ENCODE assay signal across 8 cellular contexts in genomic region chr19:35642798-35643254, GRCh38. TPM values are rescaled to one million over a fixed set of nuclear protein-coding genes. Genes with fewer than 3 reads are reported as not detected.
DNase-seq lines count a peak whose midpoint lies in the region; ATAC-seq and TF ChIP-seq lines count a peak whose summit lies in the region.

No MANE protein-coding gene starts in this region.

- H3K27ac Mint-ChIP-seq in naive B cell = peak overlapping the region in 3 of 6 donors; percentile 13 to 79 (median 78)

- no peaks in the 10 kb centered on the region for H3K36me3 ChIP-seq in KMS-11 (ENCODE audit: insufficient read depth)

- H2AFZ ChIP-seq in KMS-11 (ENCODE audit: low read depth) = peak overlapping the region; percentile 89

- H3K27ac ChIP-seq in KMS-11 (peak overlapping the region; percentile 64), coronary artery (peak overlapping the region; percentile 81 to 95)

- CTCF ChIA-PET in AG04449 (lab: Yijun Ruan, JAX) = interaction anchor here (0.9 to 1.0 kb wide), 2 partner anchors 50 to 95 kb away, joined by 3 read pairs; no protein-coding TSS in a partner anchor

- peak overlapping the region; percentile 66 to 95 (median 90) for H3K4me3 Mint-ChIP-seq in naive B cell

- H3K9me3 Mint-ChIP-seq in naive B cell = no peaks in the 10 kb centered on the region

- peaks cover 28% of the 10 kb centered on the region for H3K4me1 ChIP-seq in KMS-11 (ENCODE audit: low read depth, poor library complexity, severe bottlenecking)

- H3K9ac ChIP-seq in KMS-11 = peak overlapping the region; percentile 73; the same call in 1 of the 2 replicates

- no peaks in the 10 kb centered on the region for H3K27me3 Mint-ChIP-seq in naive B cell

- H3K36me3 Mint-ChIP-seq in naive B cell = no peaks in the 10 kb centered on the region

- DNase-seq in AG04449 (ENCODE audit: low read depth, low spot score) = no peak
- no peak for DNase-seq in coronary artery (ENCODE audit: low spot score)
- DNase-seq in naive B cell = no peak
- no peak for DNase-seq in DMS53 treated with DMSO at 0.1 percent for 48 hours (lab: John Stamatoyannopoulos, UW; ENCODE audit: unreplicated experiment)
- no peak for DNase-seq in stimulated activated CD4-positive, alpha-beta T cell treated with anti-CD3 and anti-CD28 coated beads, Interleukin-2, amount 100 ng/mL, for 48 hours

- peak overlapping the region; percentile 95 for H3K4me2 ChIP-seq in KMS-11

- H3K79me2 ChIP-seq in KMS-11 (ENCODE audit: insufficient read depth, low read depth) = no peaks in the 10 kb centered on the region

- no peaks in the 10 kb centered on the region for H4K20me1 ChIP-seq in KMS-11 (ENCODE audit: insufficient read depth)

- POLR2A ChIA-PET in AG04449 (lab: Yijun Ruan, JAX) = interaction anchor here (0.9 to 1.3 kb wide), 2 partner anchors 11 to 31 kb away, joined by 3 to 5 read pairs; no protein-coding TSS in a partner anchor

- ATAC-seq in naive B cell (ENCODE audit: low read depth in 2 of 2) (no peak), GM19452 (IDR thresholded peaks at IDR 0.05; ENCODE audit: unreplicated experiment) (no peak), HG02884 (IDR thresholded peaks at IDR 0.05; ENCODE audit: unreplicated experiment) (no peak)

- H3K4me3 ChIP-seq in AG04449 (ENCODE audit: low read depth, low read length) = peak overlapping the region; percentile 64
- H3K4me3 ChIP-seq in KMS-11 (IDR thresholded peaks at IDR 0.05; ENCODE audit: insufficient read depth, low read depth, low read length) = no peak overlapping the region
- peak overlapping the region; percentile 90 for H3K4me3 ChIP-seq in coronary artery

- peaks cover 20 to 44% (median 22%) of the 10 kb centered on the region in 3 donors for H3K4me1 Mint-ChIP-seq in naive B cell

- TF ChIP-seq CTCF in AG04449 (IDR thresholded peaks at IDR 0.05; ENCODE audit: insufficient read depth, low read length, missing control alignments) (no peak), KMS-11 (conservative IDR thresholded peaks at IDR 0.05; ENCODE audit: low read depth, low read length) (no peak), coronary artery (IDR thresholded peaks at IDR 0.05) (no peak)

- H3K27me3 ChIP-seq in KMS-11 (ENCODE audit: insufficient read depth, low read depth) = no peaks in the 10 kb centered on the region

RNA-seq across cellular contexts. Expression of gene ETV2, which starts 1.3 kb away (rescaled TPM):
- polyA plus RNA-seq in naive B cell (ENCODE audit: low read depth in 6 of 6) = under 1 TPM in 1 of 6 donors, not detected in 5; 0.61 TPM

RNA-seq across cellular contexts. Expression of gene COX6B1, which starts 5.3 kb away (rescaled TPM):
- 100 to 1,000 TPM; 623 to 732 (median 678) TPM for polyA plus RNA-seq in naive B cell (ENCODE audit: low read depth in 6 of 6)

RNA-seq across cellular contexts. Expression of gene RBM42, which starts 14.0 kb away (rescaled TPM):
- 10 to 100 TPM; 30.6 to 71.1 (median 50.9) TPM for polyA plus RNA-seq in naive B cell (ENCODE audit: low read depth in 6 of 6)

RNA-seq across cellular contexts. Expression of gene UPK1A, which starts 23.5 kb away (rescaled TPM):
- not detected for polyA plus RNA-seq in naive B cell (ENCODE audit: low read depth in 6 of 6)

RNA-seq across cellular contexts. Expression of gene HAUS5, which starts 30.3 kb away (rescaled TPM):
- 1 to 10 TPM; 6.7 to 9.8 (median 8.6) TPM for polyA plus RNA-seq in naive B cell (ENCODE audit: low read depth in 6 of 6)
